In genomic region chr3:11582123-11582968, GRCh38 we compare ENCODE assay signal across 8 cellular contexts.
DNase-seq lines count a peak whose midpoint lies in the region; ATAC-seq and TF ChIP-seq lines count a peak whose summit lies in the region.

No MANE protein-coding gene starts in this region.

- peak; percentile 52 for ATAC-seq in HG03342 (IDR thresholded peaks at IDR 0.05; ENCODE audit: unreplicated experiment)
- no peak for ATAC-seq in HG02571 (IDR thresholded peaks at IDR 0.05; ENCODE audit: unreplicated experiment)
- ATAC-seq in GM21381 (IDR thresholded peaks at IDR 0.05; ENCODE audit: unreplicated experiment): no peak

- H3K4me3 Mint-ChIP-seq in neural crest cell: peak overlapping the region; percentile 79

- no peaks in the 10 kb centered on the region for H3K9me3 Mint-ChIP-seq in neural crest cell

- peaks cover 15% of the 10 kb centered on the region for H3K36me3 Mint-ChIP-seq in neural crest cell (ENCODE audit: low read depth)

- peak overlapping the region; percentile 80 for H3K4me2 ChIP-seq in DOHH2 (ENCODE audit: low read length)

- peaks cover 82% of the 10 kb centered on the region for H3K4me1 Mint-ChIP-seq in neural crest cell

- peaks cover 43% of the 10 kb centered on the region for H4K20me1 ChIP-seq in DOHH2 (ENCODE audit: control insufficient read depth, insufficient read depth, low read depth, low read length)

- no peaks in the 10 kb centered on the region for H3K9me2 ChIP-seq in DOHH2 (replicated peaks; ENCODE audit: control insufficient read depth, low read length)

- no peak for TF ChIP-seq CTCF in DOHH2 (IDR thresholded peaks at IDR 0.05; ENCODE audit: low read depth, low read length, poor library complexity, severe bottlenecking)
- no peak for TF ChIP-seq CTCF in WI38 (IDR thresholded peaks at IDR 0.05; ENCODE audit: low read depth, low read length)
- TF ChIP-seq CTCF in fibroblast of villous mesenchyme (IDR thresholded peaks at IDR 0.05; ENCODE audit: insufficient read depth, low read depth, low read length): no peak
- no peak for TF ChIP-seq CTCF in neural crest cell (conservative IDR thresholded peaks at IDR 0.05)

- H3K4me3 ChIP-seq in DOHH2 (ENCODE audit: low read length) (peak overlapping the region; percentile 64), WI38 (ENCODE audit: low read depth, low read length) (peak overlapping the region; percentile 55), fibroblast of villous mesenchyme (ENCODE audit: low read depth, low read length) (peak overlapping the region; percentile 53)

- DNase-seq in fibroblast of villous mesenchyme (ENCODE audit: low read depth) (peak; percentile 87), neural crest cell (ENCODE audit: low read depth, low spot score) (no peak), T-helper 9 cell (no peak)

- peaks cover 22% of the 10 kb centered on the region for H3F3A ChIP-seq in DOHH2 (ENCODE audit: control insufficient read depth, insufficient read depth)

- no peaks in the 10 kb centered on the region for H3K27me3 ChIP-seq in DOHH2 (ENCODE audit: control insufficient read depth, low read length)

- peak overlapping the region; percentile 59 for H3K27ac ChIP-seq in DOHH2 (ENCODE audit: low read depth, low read length)

- H3K27me3 Mint-ChIP-seq in neural crest cell (ENCODE audit: low read depth): no peaks in the 10 kb centered on the region

- peaks cover 97% of the 10 kb centered on the region for H3K79me2 ChIP-seq in DOHH2 (ENCODE audit: control insufficient read depth, low read length)

- H3K9me3 ChIP-seq in DOHH2 (ENCODE audit: control insufficient read depth, insufficient read depth, low read length): no peaks in the 10 kb centered on the region

- peaks cover 49% of the 10 kb centered on the region for H3K36me3 ChIP-seq in DOHH2 (ENCODE audit: control insufficient read depth, low read length)

- peak overlapping the region; percentile 92 for H3K27ac Mint-ChIP-seq in neural crest cell (ENCODE audit: unreplicated experiment)

- peaks cover 69% of the 10 kb centered on the region for H3K4me1 ChIP-seq in DOHH2 (ENCODE audit: control insufficient read depth, low read length)
